In genomic region chr15:41417418-41417811, GRCh38 we compare ENCODE assay signal across 8 cellular contexts. TPM values are rescaled to one million over a fixed set of nuclear protein-coding genes. Genes with fewer than 3 reads are reported as not detected.
DNase-seq lines count a peak whose midpoint lies in the region; ATAC-seq, FAIRE-seq and TF ChIP-seq lines count a peak whose summit lies in the region.
"Had no signal": no experiment of that assay in that cellular context is flagged by ENCODE, and none has a peak within 500 bp of the region (broad histone marks: within the 10 kb centered on the region; RNA-seq: fewer than 3 reads in every experiment).

No MANE protein-coding gene starts in this region.

- intact Hi-C loops in K562 (cut with micrococcal nuclease): no loop called here
- intact Hi-C loops in kidney (cut with DNase I): no loop called here

- H3K4me2 ChIP-seq in K562 (ENCODE audit: insufficient read depth, low read length): peak overlapping the region; percentile 86

- peaks cover 71% of the 10 kb centered on the region for H3K79me2 ChIP-seq in K562 (ENCODE audit: control insufficient read depth, insufficient read depth, low read length)

- no peaks in the 10 kb centered on the region for H3K9me1 ChIP-seq in K562 (ENCODE audit: control insufficient read depth, insufficient read depth, low read length)

- no TSS peak for BruUV-seq in K562 (replicated peaks; lab: Mats Ljungman, UMichigan)

- H3K9me3 ChIP-seq in HEK293 (ENCODE audit: control insufficient read depth, insufficient read depth, low read depth, low read length) (no peaks in the 10 kb centered on the region), MG63 (no peaks in the 10 kb centered on the region), K562 (replicated peaks; ENCODE audit: control insufficient read depth, insufficient read depth, low read depth, low read length) (no peaks in the 10 kb centered on the region), kidney (ENCODE audit: control insufficient read depth in 1 of 2, low read length in 2 of 2) (no peaks in the 10 kb centered on the region)

- H2AFZ ChIP-seq in K562 (ENCODE audit: low read depth, low read length): peak overlapping the region; percentile 97

- H3K4me3 ChIP-seq in HEK293 (ENCODE audit: low read depth, low read length) (peak overlapping the region; percentile 88), MG63 (peak overlapping the region; percentile 86), K562 (peak overlapping the region; percentile 86), kidney (ENCODE audit: low read length in 2 of 2) (peak overlapping the region; percentile 76 to 98)

- ATAC-seq in GM18517 (IDR thresholded peaks at IDR 0.05; ENCODE audit: unreplicated experiment) (peak; percentile 32), K562 (peak; percentile 73)

- H3K27ac ChIP-seq in HEK293 (ENCODE audit: extremely low read depth, low read depth, low read length): peak overlapping the region; percentile 78
- H3K27ac ChIP-seq in K562 (ENCODE audit: extremely low read depth, low read depth, low read length): peak overlapping the region; percentile 80
- H3K27ac ChIP-seq in kidney (ENCODE audit: low read depth in 2 of 2, low read length in 2 of 2): peak overlapping the region in 1 of 2 donors; percentile 51

- WGBS in K562 (ENCODE audit: insufficient coverage, low coverage, missing lambda C conversion rate): under 1% methylated on average over 30 of the region's 32 CpGs

- H4K20me1 ChIP-seq in K562 (replicated peaks; ENCODE audit: control insufficient read depth, insufficient read depth, low read length): peaks cover 13% of the 10 kb centered on the region

- POLR2A ChIA-PET in HEK293 (lab: Yijun Ruan, JAX) (no interaction called here), K562 (lab: Yijun Ruan, JAX) (no interaction called here)

- TF ChIP-seq EP300 in K562 (IDR thresholded peaks at IDR 0.05; ENCODE audit: low read length): no peak

- CTCF ChIA-PET in HEK293 (lab: Yijun Ruan, JAX) (interaction anchor here (0.6 kb wide), 1 partner anchor 16 kb away, joined by 3 read pairs; no protein-coding TSS in a partner anchor), K562 (lab: Yijun Ruan, JAX; ENCODE audit: low intra/inter-chr PET ratio) (no interaction called here)

- H3K36me3 ChIP-seq in HEK293 (ENCODE audit: control insufficient read depth in 2 of 2, insufficient read depth in 1 of 2, low read length in 2 of 2): no peaks in the 10 kb centered on the region; a peak in 1 of 3 replicates
- H3K36me3 ChIP-seq in MG63: no peaks in the 10 kb centered on the region; the same call in 1 of the 2 replicates
- no peaks in the 10 kb centered on the region; the same call in 2 of the 3 replicates for H3K36me3 ChIP-seq in K562 (ENCODE audit: control insufficient read depth, insufficient read depth, low read length)
- no peaks in the 10 kb centered on the region for H3K36me3 ChIP-seq in kidney (ENCODE audit: control insufficient read depth in 1 of 2, insufficient read depth in 2 of 2, low read length in 2 of 2)

- H3K9ac ChIP-seq in K562 (ENCODE audit: insufficient read depth in 1 of 2, low read depth in 2 of 2, low read length in 2 of 2) (peak overlapping the region; percentile 79 to 96), kidney (ENCODE audit: low read length in 2 of 2) (peak overlapping the region; percentile 26 to 38)

- no peak for TF ChIP-seq RAD21 in K562 (CRISPR knock-in tag; conservative IDR thresholded peaks at IDR 0.05 in 1 of 2, IDR thresholded peaks at IDR 0.05 in 1 of 2)

- H3K27me3 ChIP-seq in MG63 (no peaks in the 10 kb centered on the region), K562 (ENCODE audit: control insufficient read depth in 2 of 2, insufficient read depth in 2 of 2, low read length in 2 of 2) (no peaks in the 10 kb centered on the region)

- in situ Hi-C loops in K562 (cut with MboI): no loop called here

- H3K4me1 ChIP-seq in HEK293 (ENCODE audit: control insufficient read depth, insufficient read depth, low read length) (0 out of 2 replicates have a peak, but pooled peaks cover 4% of the 10 kb centered on the region), K562 (replicated peaks in 1 of 2; ENCODE audit: control insufficient read depth in 2 of 2, insufficient read depth in 2 of 2, low read length in 2 of 2) (peaks cover 11 to 14% of the 10 kb centered on the region in 2 experiments; a peak in 4 of 5 replicates), kidney (ENCODE audit: control insufficient read depth in 1 of 2, insufficient read depth in 1 of 2, low read depth in 1 of 2, low read length in 2 of 2) (peaks cover 6 to 10% of the 10 kb centered on the region in 2 donors)

- TF ChIP-seq CTCF in HEK293 (tag by site-specific recombination; IDR thresholded peaks at IDR 0.05) (no peak), K562 (IDR thresholded peaks at IDR 0.05 in 2 of 3, conservative IDR thresholded peaks at IDR 0.05 in 1 of 3; ENCODE audit: insufficient read depth in 2 of 3, low read depth in 1 of 3, low read length in 3 of 3) (no peak), kidney (IDR thresholded peaks at IDR 0.05; ENCODE audit: borderline replicate concordance, extremely low read depth, insufficient read depth) (no peak)

- TF ChIP-seq POLR2A in K562 (conservative IDR thresholded peaks at IDR 0.05): no peak

- FAIRE-seq in K562 (lab: Jason Lieb, UNC): no peak
- FAIRE-seq in kidney (lab: Jason Lieb, UNC): no peak
- FAIRE-seq: frontal cortex had no signal

- DNase-seq in MG63 (peak; percentile 38), K562 (ENCODE audit: extremely low read depth in 1 of 4, low spot score in 3 of 4) (peak; percentile 59 to 77 (median 70)), kidney (no peak), kidney glomerular epithelial cell (lab: John Stamatoyannopoulos, UW) (no peak)
- DNase-seq in stimulated activated CD4-positive, alpha-beta T cell treated with anti-CD3 and anti-CD28 coated beads, Interleukin-4, amount 100 ng/mL, for 4 hours: peak; percentile 15 to 36

TF ChIP-seq in K562, 482 proteins besides CTCF, POLR2A, EP300 and RAD21 (continues in another document):
- TF ChIP-seq IFI16 (CRISPR knock-in tag; IDR thresholded peaks at IDR 0.05) (no peak), TEAD4 (IDR thresholded peaks at IDR 0.05; ENCODE audit: low read length) (no peak), TEAD4 (CRISPR knock-in tag; IDR thresholded peaks at IDR 0.05; ENCODE audit: borderline replicate concordance) (peak; percentile 78; the same call in 1 of the 2 replicates), IRF2 (CRISPR knock-in tag; IDR thresholded peaks at IDR 0.05) (peak; percentile 36; the same call in 1 of the 2 replicates), TCF7 (IDR thresholded peaks at IDR 0.05; ENCODE audit: borderline replicate concordance) (no peak), ZZZ3 (IDR thresholded peaks at IDR 0.05) (no peak), ZNF282 (CRISPR knock-in tag; IDR thresholded peaks at IDR 0.05) (0 out of 2 replicates have a peak, but pooled peaks have one; percentile 45), ZNF232 (CRISPR knock-in tag; IDR thresholded peaks at IDR 0.05) (0 out of 2 replicates have a peak, but pooled peaks have one; percentile 36)

RNA-seq across cellular contexts. Expression of gene RTF1, which starts 0.5 kb away (rescaled TPM):
- total RNA-seq in MG63 (2014; rRNA removed; shearing (Covaris generic); ENCODE audit: low replicate concordance): 25.1 and 26.5 TPM in 2 replicates
- total RNA-seq in K562 (2011; cell fraction: chromatin; rRNA removed; ENCODE audit: low replicate concordance): 19.7 and 32.4 TPM in 2 replicates
- 10.7 and 11.7 TPM in 2 replicates for total RNA-seq in K562 (2011; cell fraction: nucleolus; rRNA removed)
- 18.3 and 24.4 TPM in 2 replicates for total RNA-seq in K562 (2011; cell fraction: nucleoplasm; rRNA removed)
- 26.4 and 28.7 TPM in 2 replicates for total RNA-seq in K562 (2014; rRNA removed)
- 28.2 and 31.3 TPM in 2 replicates for total RNA-seq in K562 (2014; rRNA removed; fragmentation: Illumina TruSeq; extraction: Trizol)
- 33.0 and 34.0 TPM in 2 replicates for total RNA-seq in K562 (2015; rRNA removed; fragmentation: Illumina TruSeq; extraction: Trizol)
- 23.3 and 31.5 TPM in 2 replicates for total RNA-seq in K562 (2021)
- polyA plus RNA-seq in K562 (2011; rRNA removed): 33.4 and 40.7 TPM in 2 replicates
- 16.4 and 22.4 TPM in 2 replicates for polyA plus RNA-seq in K562 (2011; cell fraction: cytosol; rRNA removed)
- 8.8 and 15.8 TPM in 2 replicates for polyA plus RNA-seq in K562 (2011; cell fraction: nucleus; rRNA removed)
- 23.4 and 24.7 TPM in 2 replicates for polyA plus RNA-seq in K562 (2012)
- polyA plus RNA-seq in K562 (2014; fragmentation: Illumina TruSeq; extraction: Trizol): 40.4 and 45.4 TPM in 2 replicates
- polyA plus RNA-seq in K562 (2014; fragmentation: Nextera tagmentation; extraction: Ambion mirVana): 1 to 10 TPM; 7.6 to 9.1 TPM
- polyA plus RNA-seq in K562 (2014; rRNA removed): 45.4 and 69.5 TPM in 2 replicates
- 25.8 and 26.4 TPM in 2 replicates for polyA minus RNA-seq in K562 (2011; rRNA and poly(A)+ RNA removed)
- polyA minus RNA-seq in K562 (2011; cell fraction: cytosol; rRNA and poly(A)+ RNA removed): 15.7 and 20.6 TPM in 2 replicates
- 4.0 and 7.9 TPM in 2 replicates for polyA minus RNA-seq in K562 (2011; cell fraction: nucleus; rRNA and poly(A)+ RNA removed)
- total RNA-seq in kidney: 29.7 TPM
- polyA plus RNA-seq in kidney (ENCODE audit: insufficient read depth, low read depth, low replicate concordance): 14.8 TPM

RNA-seq across cellular contexts. Expression of gene NDUFAF1, which starts 15.1 kb away (rescaled TPM):
- 19.4 and 26.2 TPM in 2 replicates for total RNA-seq in MG63 (2014; rRNA removed; shearing (Covaris generic); ENCODE audit: low replicate concordance)
- total RNA-seq in K562 (2011; cell fraction: chromatin; rRNA removed; ENCODE audit: low replicate concordance): 23.9 and 33.1 TPM in 2 replicates
- 16.5 and 17.4 TPM in 2 replicates for total RNA-seq in K562 (2011; cell fraction: nucleolus; rRNA removed)
- total RNA-seq in K562 (2011; cell fraction: nucleoplasm; rRNA removed): 17.2 and 25.4 TPM in 2 replicates
- total RNA-seq in K562 (2014; rRNA removed): 38.1 and 44.9 TPM in 2 replicates
- 43.5 and 53.1 TPM in 2 replicates for total RNA-seq in K562 (2014; rRNA removed; fragmentation: Illumina TruSeq; extraction: Trizol)
- total RNA-seq in K562 (2015; rRNA removed; fragmentation: Illumina TruSeq; extraction: Trizol): 33.7 and 36.2 TPM in 2 replicates
- 28.7 and 29.5 TPM in 2 replicates for total RNA-seq in K562 (2021)
- 28.9 and 45.0 TPM in 2 replicates for polyA plus RNA-seq in K562 (2011; rRNA removed)
- polyA plus RNA-seq in K562 (2011; cell fraction: cytosol; rRNA removed): 10.9 and 23.7 TPM in 2 replicates
- 4.9 and 9.6 TPM in 2 replicates for polyA plus RNA-seq in K562 (2011; cell fraction: nucleus; rRNA removed)
- polyA plus RNA-seq in K562 (2012): 16.8 and 35.5 TPM in 2 replicates
- polyA plus RNA-seq in K562 (2014; fragmentation: Illumina TruSeq; extraction: Trizol): 33.2 and 40.6 TPM in 2 replicates
- polyA plus RNA-seq in K562 (2014; fragmentation: Nextera tagmentation; extraction: Ambion mirVana): 10 to 100 TPM; 87.0 to 93.4 TPM
- 46.8 TPM in 2 replicates for polyA plus RNA-seq in K562 (2014; rRNA removed)
- polyA minus RNA-seq in K562 (2011; rRNA and poly(A)+ RNA removed): 22.6 and 24.8 TPM in 2 replicates
- polyA minus RNA-seq in K562 (2011; cell fraction: cytosol; rRNA and poly(A)+ RNA removed): 7.1 and 8.2 TPM in 2 replicates
- polyA minus RNA-seq in K562 (2011; cell fraction: nucleus; rRNA and poly(A)+ RNA removed): 3.8 and 10.8 TPM in 2 replicates
- total RNA-seq in kidney: 19.4 TPM
- 35.8 TPM for polyA plus RNA-seq in kidney (ENCODE audit: insufficient read depth, low read depth, low replicate concordance)

Comparison
In these comparisons a context has a peak if more than half of its experiments do, and no peak if none do; other contexts are left out.
1. DNase-seq: peak in MG63 (single experiment), K562 (4 of 4) and stimulated activated CD4-positive, alpha-beta T cell treated with anti-CD3 and anti-CD28 coated beads, Interleukin-4, amount 100 ng/mL, for 4 hours (2 of 2); none in kidney (single experiment) and kidney glomerular epithelial cell (single experiment).
2. Peak in every context shown above with its lines, with median percentiles within 50 percentile points of each other: H3K4me3 ChIP-seq.